23 cellular contexts compared by ENCODE assay signal in the genomic region with DNA sequence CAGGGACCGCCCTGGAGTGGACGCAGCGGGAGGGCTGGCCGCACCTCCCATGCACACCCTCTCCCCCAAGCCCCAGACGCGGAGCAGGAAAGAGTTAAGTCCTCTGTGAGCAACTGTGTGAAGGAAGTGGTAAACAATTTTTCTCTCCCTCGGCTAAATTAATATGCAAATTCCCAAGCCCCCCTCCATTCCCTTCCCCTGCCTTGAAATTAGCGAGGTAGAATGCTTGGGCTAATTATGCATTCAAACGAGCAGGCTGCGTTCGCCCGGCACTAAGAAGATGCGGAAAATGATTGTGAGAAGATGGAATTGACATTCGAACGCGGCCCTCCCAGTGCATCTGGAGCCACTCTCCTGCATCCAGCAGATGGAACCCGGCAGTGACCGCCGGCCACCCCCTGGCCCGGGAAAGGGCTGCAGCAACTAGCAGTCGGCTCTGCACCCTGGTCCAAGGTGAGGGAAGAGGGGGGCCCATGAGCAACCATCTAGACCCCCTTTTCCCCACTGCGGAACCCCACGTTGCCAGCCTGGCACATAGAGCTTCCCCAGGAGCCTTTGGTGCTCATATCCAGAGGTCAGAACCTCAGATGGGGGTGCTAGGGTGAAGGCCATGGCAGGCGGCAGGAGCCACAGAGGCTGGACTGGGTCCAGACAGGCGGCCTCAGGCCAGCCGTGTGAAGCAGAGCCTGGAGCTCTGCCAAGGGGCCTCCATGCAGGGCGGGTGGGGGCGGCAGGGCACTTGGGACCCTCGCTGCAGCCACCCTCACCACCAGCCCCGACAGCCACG. TPM values are rescaled to one million over a fixed set of nuclear protein-coding genes. Genes with fewer than 3 reads are reported as not detected.
A peak's percentile ranks its signal among the peaks of the same experiment; 100 is the strongest.
DNase-seq lines count a peak whose midpoint lies in the region; ATAC-seq and TF ChIP-seq lines count a peak whose summit lies in the region.
"Had no signal": no experiment of that assay in that cellular context is flagged by ENCODE, and none has a peak within 500 bp of the region (broad histone marks: within the 10 kb centered on the region; RNA-seq: fewer than 3 reads in every experiment).

No MANE protein-coding gene starts in this region.

- H3K9me2 ChIP-seq in OCI-LY1 (ENCODE audit: low read depth, low read length) = no peaks in the 10 kb centered on the region

- H3F3A ChIP-seq in OCI-LY1 (ENCODE audit: insufficient read depth, low read length) = no peaks in the 10 kb centered on the region

- no peak for TF ChIP-seq POLR2A in sigmoid colon (IDR thresholded peaks at IDR 0.05)

- no peaks in the 10 kb centered on the region for H3K36me3 ChIP-seq in OCI-LY1 (ENCODE audit: insufficient read depth, low read length)
- H3K36me3 ChIP-seq in sigmoid colon = no peaks in the 10 kb centered on the region
- H3K36me3 ChIP-seq: left lung, Peyer's patch had no signal

- no peaks in the 10 kb centered on the region for H3K79me2 ChIP-seq in OCI-LY1 (ENCODE audit: insufficient read depth, low read length)

- H3K4me2 ChIP-seq in OCI-LY1 (ENCODE audit: low read length) = peak overlapping the region; percentile 26; the same call in 1 of the 2 replicates
- H3K4me2 ChIP-seq: smooth muscle cell had no signal

- H3K4me1 ChIP-seq in OCI-LY1 (ENCODE audit: insufficient read depth, low read length, severe bottlenecking) (peaks cover 29% of the 10 kb centered on the region), right cardiac atrium (ENCODE audit: control insufficient read depth, insufficient read depth, low read length) (no peaks in the 10 kb centered on the region), sigmoid colon (no peaks in the 10 kb centered on the region)
- H3K4me1 ChIP-seq: body of pancreas, left lung, psoas muscle had no signal

- no peaks in the 10 kb centered on the region for H4K20me1 ChIP-seq in OCI-LY1 (ENCODE audit: insufficient read depth, low read length)

- no peak overlapping the region for H3K27ac ChIP-seq in OCI-LY1 (ENCODE audit: low read depth, low read length, poor library complexity, severe bottlenecking)
- no peak overlapping the region for H3K27ac ChIP-seq in right cardiac atrium (ENCODE audit: low read length)
- no peak overlapping the region for H3K27ac ChIP-seq in sigmoid colon
- H3K27ac ChIP-seq: body of pancreas, left lung, Peyer's patch, psoas muscle had no signal

- H3K27me3 ChIP-seq in OCI-LY1 (ENCODE audit: insufficient read depth, low read length) = peaks cover 24% of the 10 kb centered on the region
- no peaks in the 10 kb centered on the region for H3K27me3 ChIP-seq in right cardiac atrium (ENCODE audit: control insufficient read depth, insufficient read depth)
- peaks cover 8 to 85% (median 51%) of the 10 kb centered on the region in 3 donors for H3K27me3 ChIP-seq in sigmoid colon

- DNase-seq in SHP77 treated with DMSO at 0.1 percent for 48 hours (lab: John Stamatoyannopoulos, UW) = peak; percentile 2
- no peak for DNase-seq in SHP77 (lab: John Stamatoyannopoulos, UW)
- peak; percentile 2 to 36 (median 34) for DNase-seq in right cardiac atrium
- peak; percentile 37 for DNase-seq in sigmoid colon
- DNase-seq in DMS114 treated with DMSO at 0.1 percent for 48 hours (lab: John Stamatoyannopoulos, UW; ENCODE audit: unreplicated experiment) = no peak
- DNase-seq: activated CD4-positive, alpha-beta T cell treated with anti-CD3 and anti-CD28 coated beads for 4 hours; activated T-cell treated with anti-CD3 and anti-CD28 coated beads, Interleukin-2, amount 50 U/mL, for 24 hours; AML-193; body of pancreas; effector CD4-positive, alpha-beta T cell; HCEC 1CT; immature natural killer cell; NCI-H1105; NCI-H2081 treated with DMSO at 0.1 percent for 48 hours; Peyer's patch; stimulated activated CD4-positive, alpha-beta T cell treated with anti-CD3 and anti-CD28 coated beads, Interleukin-2, amount 100 ng/mL, for 48 hours had no signal

- ATAC-seq in right cardiac atrium (no peak), esophagus mucosa (no peak), GM19351 (IDR thresholded peaks at IDR 0.05; ENCODE audit: unreplicated experiment) (no peak)
- ATAC-seq: body of pancreas; left lung; psoas muscle; stimulated activated effector memory CD8-positive, alpha-beta T cell treated with anti-CD3 and anti-CD28 coated beads, Interleukin-12 subunit alpha, Interleukin-12 subunit beta, amount 100 ng/mL, for 72 hours had no signal

- peak overlapping the region; percentile 28; the same call in 1 of the 2 replicates for H3K9ac ChIP-seq in OCI-LY1 (ENCODE audit: low read length)

- peak overlapping the region; percentile 44 for H3K4me3 ChIP-seq in OCI-LY1 (ENCODE audit: low read depth, low read length, poor library complexity, severe bottlenecking)
- no peak overlapping the region for H3K4me3 ChIP-seq in right cardiac atrium (ENCODE audit: low read length)
- H3K4me3 ChIP-seq in sigmoid colon = no peak overlapping the region
- H3K4me3 ChIP-seq: body of pancreas, left lung, Peyer's patch, psoas muscle, smooth muscle cell had no signal

- intact Hi-C loops in right cardiac atrium (cut with DNase I) (no loop called here), sigmoid colon (cut with DNase I) (no loop called here)

- H3K9me3 ChIP-seq in OCI-LY1 (ENCODE audit: low read length) (no peaks in the 10 kb centered on the region), right cardiac atrium (ENCODE audit: control insufficient read depth, low read length) (no peaks in the 10 kb centered on the region), sigmoid colon (no peaks in the 10 kb centered on the region)
- H3K9me3 ChIP-seq: body of pancreas, left lung, Peyer's patch, psoas muscle had no signal

- 50% methylated on average over 31 of the region's 31 CpGs for WGBS in right cardiac atrium
- 52 to 68% methylated on average over 31 of the region's 31 CpGs for WGBS in sigmoid colon, 2 donors

- H2AFZ ChIP-seq in OCI-LY1 (ENCODE audit: low read length) = no peak overlapping the region

- no peak for TF ChIP-seq EP300 in sigmoid colon (IDR thresholded peaks at IDR 0.05)

- TF ChIP-seq CTCF in OCI-LY1 (IDR thresholded peaks at IDR 0.05; ENCODE audit: low read length) (no peak), sigmoid colon (IDR thresholded peaks at IDR 0.05) (no peak)

RNA-seq across cellular contexts. Expression of a gene that starts 49.1 kb away (rescaled TPM):
- 10 to 100 TPM; 13.9 to 22.4 (median 16.7) TPM for total RNA-seq in right cardiac atrium
- polyA plus RNA-seq in right cardiac atrium = 16.4 TPM
- total RNA-seq in sigmoid colon = 10 to 100 TPM; 19.7 to 31.6 (median 24.8) TPM
- 10 to 100 TPM; 28.2 to 42.2 (median 35.6) TPM for polyA plus RNA-seq in sigmoid colon
- 14.1 TPM for total RNA-seq in esophagus mucosa

Comparison
In these comparisons a context has a peak if more than half of its experiments do, and no peak if none do; other contexts are left out.
1. DNase-seq: peak in SHP77 treated with DMSO at 0.1 percent for 48 hours (single experiment), right cardiac atrium (3 of 3) and sigmoid colon (single experiment); none in SHP77 (0 of 2) and DMS114 treated with DMSO at 0.1 percent for 48 hours (single experiment).